Comparison of ENCODE assay signal across 9 cellular contexts in the genomic region with DNA sequence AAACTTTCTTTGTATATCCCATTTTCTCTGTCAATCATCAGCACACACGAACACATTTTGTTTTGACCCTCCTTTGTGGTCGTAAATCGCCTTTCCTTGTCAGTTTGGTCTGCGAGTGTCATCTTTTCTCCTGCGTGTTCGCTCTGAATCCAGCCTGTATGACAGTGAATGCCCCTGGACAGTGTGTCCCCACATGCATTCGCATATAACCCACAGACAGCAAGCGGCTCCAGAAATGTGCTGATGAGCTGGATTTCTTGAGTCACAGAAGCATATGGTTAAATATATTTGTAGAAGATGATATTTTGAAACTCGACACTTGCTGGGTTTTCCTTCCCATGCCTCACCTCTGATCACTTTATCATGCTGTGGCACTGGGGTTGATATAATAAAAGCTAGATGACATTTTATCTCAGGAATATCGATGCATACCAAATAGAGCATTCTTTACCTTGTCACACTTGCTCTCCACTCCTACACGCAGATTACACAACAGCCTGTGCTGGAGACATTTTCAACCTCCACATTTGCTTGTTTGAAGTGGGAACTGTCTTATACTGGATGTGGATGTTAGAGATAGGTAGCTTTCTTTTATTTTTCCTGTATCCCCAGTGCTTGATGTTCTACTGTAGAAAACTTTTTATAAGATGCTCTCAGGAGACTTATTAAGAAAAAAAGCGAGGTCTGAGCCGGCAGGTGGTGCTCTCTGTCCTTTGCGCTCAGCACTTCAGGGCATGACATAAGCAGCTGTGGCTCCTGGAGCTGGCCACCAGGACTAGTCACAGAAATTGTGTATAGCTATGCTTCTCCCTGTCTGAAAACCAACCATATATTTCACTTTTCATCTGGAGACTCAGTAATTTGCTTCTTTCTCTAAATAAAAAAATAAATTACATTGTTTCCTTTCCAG.
A peak's percentile ranks its signal among the peaks of the same experiment; 100 is the strongest.
DNase-seq lines count a peak whose midpoint lies in the region; ATAC-seq, FAIRE-seq and TF ChIP-seq lines count a peak whose summit lies in the region.
"Had no signal": no experiment of that assay in that cellular context is flagged by ENCODE, and none has a peak within 500 bp of the region (broad histone marks: within the 10 kb centered on the region; RNA-seq: fewer than 3 reads in every experiment).

No MANE protein-coding gene starts in this region.

- H3K9ac ChIP-seq in GM12878 (ENCODE audit: control insufficient read depth, insufficient read depth, low read length) (no peak overlapping the region), neural progenitor cell (no peak overlapping the region)

- BruUV-seq in GM12878 (replicated peaks; lab: Mats Ljungman, UMichigan): no TSS peak

- ATAC-seq in GM12878: peak; percentile 78
- no peak for ATAC-seq in activated T-cell treated with anti-CD3 and anti-CD28 coated beads, Interleukin-2, amount 50 U/mL, for 4 hours

- WGBS in GM12878 (ENCODE audit: insufficient coverage, insufficient replicate concordance, low lambda C conversion rate, missing lambda C conversion rate): 22% methylated on average over 14 of the region's 14 CpGs
- WGBS in lower leg skin, 2 donors: 58 to 59% methylated on average over 14 of the region's 14 CpGs

- H3K36me3 Mint-ChIP-seq in neural progenitor cell: no peaks in the 10 kb centered on the region
- no peaks in the 10 kb centered on the region for H3K36me3 Mint-ChIP-seq in activated T-cell treated with anti-CD3 and anti-CD28 coated beads, Interleukin-2, amount 50 U/mL, for 4 hours (ENCODE audit: insufficient read depth)

- H2AFZ ChIP-seq in GM12878 (ENCODE audit: control insufficient read depth, low read depth, low read length) (no peak overlapping the region), neural progenitor cell (replicated peaks) (no peak overlapping the region)

- H4K20me1 ChIP-seq in GM12878 (ENCODE audit: control insufficient read depth, insufficient read depth) (no peaks in the 10 kb centered on the region), neural progenitor cell (ENCODE audit: low read depth) (no peaks in the 10 kb centered on the region)

- intact Hi-C loops in GM12878 (cut with micrococcal nuclease; ENCODE audit: unreplicated experiment) (loop anchor here (1.0 kb wide), 1 partner anchor 419 kb away; no protein-coding TSS in a partner anchor), lower leg skin (cut with DNase I; ENCODE audit: low total_unique reads) (no loop called here)

- H3F3A ChIP-seq in neural progenitor cell (ENCODE audit: low read depth): no peaks in the 10 kb centered on the region

- TF ChIP-seq CTCF in LNCaP clone FGC (IDR thresholded peaks at IDR 0.05; ENCODE audit: control insufficient read depth, extremely low read depth, insufficient read depth): peak; percentile 70
- TF ChIP-seq CTCF in GM12878 (IDR thresholded peaks at IDR 0.05 in 2 of 3, conservative IDR thresholded peaks at IDR 0.05 in 1 of 3; ENCODE audit: control insufficient read depth in 2 of 3, extremely low read depth in 1 of 3, insufficient read depth in 1 of 3, low read depth in 3 of 3, low read length in 3 of 3): peak; percentile 10 to 30 (median 14); a peak in 2 of 6 replicates
- TF ChIP-seq CTCF in neural progenitor cell (IDR thresholded peaks at IDR 0.05): peak; percentile 44
- no peak for TF ChIP-seq CTCF in lower leg skin (IDR thresholded peaks at IDR 0.05)

- no peaks in the 10 kb centered on the region for H3K27me3 ChIP-seq in GM12878 (replicated peaks in 1 of 2; ENCODE audit: control insufficient read depth in 2 of 2, insufficient read depth in 2 of 2, low read length in 1 of 2)
- H3K27me3 ChIP-seq in neural progenitor cell: no peaks in the 10 kb centered on the region

- H3K27ac ChIP-seq in GM12878 (ENCODE audit: control insufficient read depth, insufficient read depth) (no peak overlapping the region), neural progenitor cell (no peak overlapping the region)

- no peak overlapping the region for H3K4me3 ChIP-seq in LNCaP clone FGC (ENCODE audit: low read depth, low read length)
- no peak overlapping the region for H3K4me3 ChIP-seq in GM12878
- H3K4me3 ChIP-seq in neural progenitor cell: no peak overlapping the region
- no peak overlapping the region for H3K4me3 ChIP-seq in lower leg skin (ENCODE audit: low read depth, poor library complexity, severe bottlenecking)

- H3K27ac Mint-ChIP-seq in neural progenitor cell: no peak overlapping the region

- H3K36me3 ChIP-seq in GM12878 (ENCODE audit: control insufficient read depth in 2 of 2, insufficient read depth in 2 of 2, low read length in 1 of 2) (no peaks in the 10 kb centered on the region), neural progenitor cell (no peaks in the 10 kb centered on the region)

- no peaks in the 10 kb centered on the region for H3K27me3 Mint-ChIP-seq in neural progenitor cell (ENCODE audit: insufficient read depth, low read depth)
- H3K27me3 Mint-ChIP-seq in activated T-cell treated with anti-CD3 and anti-CD28 coated beads, Interleukin-2, amount 50 U/mL, for 4 hours (ENCODE audit: low read depth): no peaks in the 10 kb centered on the region

- H3K9me3 ChIP-seq in GM12878 (replicated peaks; ENCODE audit: control insufficient read depth, insufficient read depth, low read length) (no peaks in the 10 kb centered on the region), neural progenitor cell (ENCODE audit: low read depth) (no peaks in the 10 kb centered on the region)

- TF ChIP-seq RAD21 in GM12878 (IDR thresholded peaks at IDR 0.05; ENCODE audit: insufficient read depth, low read depth, low read length): peak; percentile 22; the same call in 1 of the 2 replicates

- CTCF ChIA-PET in GM12878 (lab: Yijun Ruan, JAX): interaction anchor here (1.0 to 1.2 kb wide), 4 partner anchors 11 to 419 kb away, joined by 3 to 9 read pairs (median 4); no protein-coding TSS in a partner anchor

- no peaks in the 10 kb centered on the region for H3K9me3 Mint-ChIP-seq in neural progenitor cell
- H3K9me3 Mint-ChIP-seq in activated T-cell treated with anti-CD3 and anti-CD28 coated beads, Interleukin-2, amount 50 U/mL, for 4 hours: no peaks in the 10 kb centered on the region

- no peak for TF ChIP-seq POLR2A in GM12878 (IDR thresholded peaks at IDR 0.05; ENCODE audit: low read depth, low read length)
- TF ChIP-seq POLR2A in lower leg skin (IDR thresholded peaks at IDR 0.05): no peak

- no peak for TF ChIP-seq EP300 in GM12878 (IDR thresholded peaks at IDR 0.05; ENCODE audit: borderline replicate concordance in 1 of 2, control insufficient read depth in 1 of 2, low read depth in 2 of 2, low read length in 2 of 2)

- H3K4me3 Mint-ChIP-seq in neural progenitor cell: no peak overlapping the region
- H3K4me3 Mint-ChIP-seq in activated T-cell treated with anti-CD3 and anti-CD28 coated beads, Interleukin-2, amount 50 U/mL, for 4 hours: no peak overlapping the region

- SMC1A ChIA-PET in GM12878 (lab: Charles Lee; ENCODE audit: uncharacterized antibody, unreplicated experiment): interaction anchor here (1.0 kb wide), 1 partner anchor 17 kb away, joined by 4 read pairs; no protein-coding TSS in a partner anchor

- in situ Hi-C loops in GM12878 (cut with MboI): no loop called here

- H3K79me2 ChIP-seq in GM12878 (ENCODE audit: control insufficient read depth, insufficient read depth, low read length) (no peaks in the 10 kb centered on the region), neural progenitor cell (ENCODE audit: low read depth) (no peaks in the 10 kb centered on the region)

- H3K4me1 ChIP-seq in GM12878 (ENCODE audit: control insufficient read depth, insufficient read depth, low read length) (no peaks in the 10 kb centered on the region), neural progenitor cell (no peaks in the 10 kb centered on the region)

- H3K4me1 Mint-ChIP-seq in neural progenitor cell: no peaks in the 10 kb centered on the region
- no peaks in the 10 kb centered on the region for H3K4me1 Mint-ChIP-seq in activated T-cell treated with anti-CD3 and anti-CD28 coated beads, Interleukin-2, amount 50 U/mL, for 4 hours (ENCODE audit: low read depth)

- FAIRE-seq in GM12878 (lab: Jason Lieb, UNC): no peak

- RAD21 ChIA-PET in GM12878 (lab: Charles Lee; ENCODE audit: unreplicated experiment): interaction anchor here (1.0 to 1.5 kb wide), 2 partner anchors 17 to 416 kb away, joined by 3 to 4 read pairs; no protein-coding TSS in a partner anchor

- POLR2A ChIA-PET in GM12878 (lab: Charles Lee): no interaction called here

- DNase-seq in GM03348 (ENCODE audit: low spot score) (peak; percentile 16), LNCaP clone FGC (ENCODE audit: low read depth) (peak; percentile 23), GM12878 (ENCODE audit: low read depth, low spot score) (no peak), neural progenitor cell (ENCODE audit: low spot score) (peak; percentile 31), DMS 273 treated with DMSO at 0.1 percent for 48 hours (lab: John Stamatoyannopoulos, UW) (no peak), lower leg skin (ENCODE audit: low spot score in 2 of 2) (no peak)
- no peak for DNase-seq in activated CD4-positive, alpha-beta T cell treated with anti-CD3 and anti-CD28 coated beads, Interleukin-2, amount 50 U/mL, for 4 hours
- DNase-seq in activated T-cell treated with anti-CD3 and anti-CD28 coated beads, Interleukin-2, amount 50 U/mL, for 4 hours: no peak
- DNase-seq: activated T-cell treated with anti-CD3 and anti-CD28 coated beads, Interleukin-2, amount 50 U/mL, for 1 hour had no signal

- H3K4me2 ChIP-seq in GM12878 (ENCODE audit: control insufficient read depth, insufficient read depth): no peak overlapping the region
- no peak overlapping the region for H3K4me2 ChIP-seq in neural progenitor cell

TF ChIP-seq in GM12878, 131 proteins besides CTCF, POLR2A, EP300 and RAD21:
- TF ChIP-seq, protein P1, sequence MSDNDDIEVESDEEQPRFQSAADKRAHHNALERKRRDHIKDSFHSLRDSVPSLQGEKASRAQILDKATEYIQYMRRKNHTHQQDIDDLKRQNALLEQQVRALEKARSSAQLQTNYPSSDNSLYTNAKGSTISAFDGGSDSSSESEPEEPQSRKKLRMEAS (IDR thresholded peaks at IDR 0.05; ENCODE audit: low read depth, low read length): no peak
- TF ChIP-seq IKZF1 (conservative IDR thresholded peaks at IDR 0.05) (no peak), EED (IDR thresholded peaks at IDR 0.05; ENCODE audit: low read depth) (no peak), BRCA1 (IDR thresholded peaks at IDR 0.05; ENCODE audit: low read depth, low read length) (no peak)
- TF ChIP-seq, protein P2, sequence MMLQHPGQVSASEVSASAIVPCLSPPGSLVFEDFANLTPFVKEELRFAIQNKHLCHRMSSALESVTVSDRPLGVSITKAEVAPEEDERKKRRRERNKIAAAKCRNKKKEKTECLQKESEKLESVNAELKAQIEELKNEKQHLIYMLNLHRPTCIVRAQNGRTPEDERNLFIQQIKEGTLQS (IDR thresholded peaks at IDR 0.05; ENCODE audit: borderline replicate concordance, extremely low read depth, low read depth, low read length): no peak

Comparison
In these comparisons a context has a peak if more than half of its experiments do, and no peak if none do; other contexts are left out.
1. DNase-seq: peak in GM03348 (single experiment), LNCaP clone FGC (single experiment) and neural progenitor cell (single experiment); none in GM12878 (single experiment), DMS 273 treated with DMSO at 0.1 percent for 48 hours (single experiment), lower leg skin (0 of 2), activated CD4-positive, alpha-beta T cell treated with anti-CD3 and anti-CD28 coated beads, Interleukin-2, amount 50 U/mL, for 4 hours (0 of 2) and activated T-cell treated with anti-CD3 and anti-CD28 coated beads, Interleukin-2, amount 50 U/mL, for 4 hours (single experiment).
2. CTCF ChIP-seq: peak in LNCaP clone FGC (single experiment), GM12878 (3 of 3) and neural progenitor cell (single experiment); none in lower leg skin (0 of 3).